Comparison of ENCODE assay signal across 8 cellular contexts in the genomic region with DNA sequence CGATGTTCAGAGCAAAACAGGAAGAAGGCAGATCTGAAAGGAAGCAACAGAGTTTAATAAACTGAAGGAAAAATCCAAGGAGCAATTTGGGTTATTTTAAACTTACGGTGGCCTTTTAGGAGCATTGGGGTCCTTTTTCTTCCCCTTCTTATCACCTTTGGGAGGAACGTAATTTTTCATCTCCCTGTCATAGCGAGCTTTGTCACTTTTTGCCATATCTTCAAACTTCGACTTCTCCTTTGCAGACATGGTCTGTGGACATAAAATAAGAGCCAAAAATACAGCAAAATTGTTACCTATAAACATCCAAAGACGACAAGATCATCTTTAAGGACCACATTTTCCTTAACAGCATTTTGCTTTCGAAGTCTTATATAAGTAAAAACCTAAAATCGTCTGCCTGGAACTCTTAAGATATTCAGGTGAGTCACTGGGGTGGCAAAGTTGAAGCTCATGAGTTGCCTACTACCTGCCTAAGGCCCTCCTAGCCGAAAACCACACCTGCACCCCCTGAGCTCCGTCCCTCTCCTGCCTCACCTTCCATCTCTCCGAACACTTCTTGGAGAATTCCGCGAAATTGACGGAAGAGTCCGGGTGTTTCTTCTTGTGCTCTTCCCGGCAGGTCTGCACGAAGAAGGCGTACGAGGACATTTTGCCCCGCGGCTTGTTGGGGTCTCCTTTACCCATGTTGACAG. TPM values are rescaled to one million over a fixed set of nuclear protein-coding genes. Genes with fewer than 3 reads are reported as not detected.
A peak's percentile ranks its signal among the peaks of the same experiment; 100 is the strongest.
DNase-seq lines count a peak whose midpoint lies in the region; ATAC-seq and TF ChIP-seq lines count a peak whose summit lies in the region.

No MANE protein-coding gene starts in this region.

- H3K27me3 ChIP-seq in left lung (no peaks in the 10 kb centered on the region), stomach (no peaks in the 10 kb centered on the region)

- ATAC-seq in left lung (no peak), GM18511 (IDR thresholded peaks at IDR 0.05; ENCODE audit: unreplicated experiment) (no peak)

- intact Hi-C loops in left lung (cut with DNase I): no loop called here
- intact Hi-C loops in stomach (cut with DNase I; ENCODE audit: low total_unique reads): no loop called here

- H3K4me3 ChIP-seq in astrocyte of the cerebellum (ENCODE audit: low read depth, low read length): peak overlapping the region; percentile 95
- peak overlapping the region; percentile 66 to 84 for H3K4me3 ChIP-seq in left lung
- peak overlapping the region; percentile 73 to 96 (median 88) for H3K4me3 ChIP-seq in stomach

- DNase-seq in ELF-1 (ENCODE audit: low read depth, low spot score) (peak; percentile 39), NAMALWA (ENCODE audit: low spot score) (peak; percentile 38), astrocyte of the cerebellum (ENCODE audit: low read depth) (no peak), left lung (no peak), stomach (no peak), GM03348 (ENCODE audit: low spot score) (no peak), occipital lobe (lab: John Stamatoyannopoulos, UW) (no peak)

- in situ Hi-C loops in astrocyte of the cerebellum (cut with HindIII; ENCODE audit: low sequenced_read_pairs): no loop called here

- WGBS in stomach, 5 donors: 2 to 6% (median 4%) methylated on average over 21 of the region's 21 CpGs

- TF ChIP-seq CTCF in astrocyte of the cerebellum (IDR thresholded peaks at IDR 0.05; ENCODE audit: low read depth, low read length, missing control alignments) (no peak), left lung (IDR thresholded peaks at IDR 0.05) (no peak), stomach (IDR thresholded peaks at IDR 0.05) (no peak)

- peaks cover 0 to 20% of the 10 kb centered on the region in 2 donors for H3K36me3 ChIP-seq in left lung
- peaks cover 4 to 41% (median 36%) of the 10 kb centered on the region in 4 donors for H3K36me3 ChIP-seq in stomach

- H3K4me1 ChIP-seq in left lung: peaks cover 0 to 28% of the 10 kb centered on the region in 2 donors
- peaks cover 15 to 45% (median 33%) of the 10 kb centered on the region in 4 donors for H3K4me1 ChIP-seq in stomach

- no peak for TF ChIP-seq POLR2A in stomach (IDR thresholded peaks at IDR 0.05)

- no peak for TF ChIP-seq EP300 in stomach (IDR thresholded peaks at IDR 0.05)

- no peaks in the 10 kb centered on the region for H3K9me3 ChIP-seq in left lung
- no peaks in the 10 kb centered on the region for H3K9me3 ChIP-seq in stomach

- H3K27ac ChIP-seq in left lung (peak overlapping the region; percentile 99 to 100), stomach (peak overlapping the region; percentile 95 to 100 (median 98))

RNA-seq across cellular contexts. Expression of gene HMGB2, which starts 1.0 kb away (rescaled TPM):
- 10 to 100 TPM; 47.7 TPM for total RNA-seq in left lung
- 10 to 100 TPM in 4 of 5 donors, 1 to 10 TPM in 1; 7.6 to 99.5 (median 37.3) TPM for total RNA-seq in stomach
- 100 to 1,000 TPM in 1 of 3 donors, 10 to 100 TPM in 2; 71.3 to 206 (median 79.9) TPM for polyA plus RNA-seq in stomach
- total RNA-seq in occipital lobe: 20.4 TPM

RNA-seq across cellular contexts. Expression of gene SAP30, which starts 37.6 kb away (rescaled TPM):
- total RNA-seq in left lung (10 to 100 TPM; 10.2 to 14.8 TPM), stomach (10 to 100 TPM in 2 of 5 donors, 1 to 10 TPM in 3; 3.1 to 24.0 (median 6.4) TPM), occipital lobe (24.5 TPM)
- polyA plus RNA-seq in stomach: 10 to 100 TPM in 2 of 3 donors, 1 to 10 TPM in 1; 8.7 to 11.0 (median 10.0) TPM

Comparison
In these comparisons a context has a peak if more than half of its experiments do, and no peak if none do; other contexts are left out.
1. DNase-seq: peak in ELF-1 (single experiment) and NAMALWA (single experiment); none in astrocyte of the cerebellum (single experiment), left lung (0 of 2), stomach (single experiment), GM03348 (single experiment) and occipital lobe (single experiment).
2. Peak in every context shown above with its lines, with median percentiles within 50 percentile points of each other: H3K4me3 ChIP-seq.